Comparison of ENCODE assay signal across 8 cellular contexts in genomic region chr4:88008133-88008621, GRCh38. TPM values are rescaled to one million over a fixed set of nuclear protein-coding genes. Genes with fewer than 3 reads are reported as not detected.
DNase-seq lines count a peak whose midpoint lies in the region; ATAC-seq and TF ChIP-seq lines count a peak whose summit lies in the region.

No MANE protein-coding gene starts in this region.

- peak; percentile 63 for DNase-seq in GM13977 (ENCODE audit: low spot score)
- DNase-seq in NCI-H146 treated with DMSO at 0.1 percent for 48 hours (lab: John Stamatoyannopoulos, UW; ENCODE audit: unreplicated experiment) = peak; percentile 1
- peak; percentile 30 for DNase-seq in activated T-cell treated with anti-CD3 and anti-CD28 coated beads for 48 hours (ENCODE audit: low read depth)
- peak; percentile 49 for DNase-seq in fibroblast of mammary gland (ENCODE audit: low read depth)
- DNase-seq in myocyte (ENCODE audit: low read depth) = peak; percentile 66
- DNase-seq in upper lobe of left lung = peak in 1 of 2 donors; percentile 89

- 0 to 1% methylated on average over 22 to 36 of the region's 49 CpGs for WGBS in upper lobe of left lung, 2 donors

- no peak for TF ChIP-seq EP300 in upper lobe of left lung (IDR thresholded peaks at IDR 0.05)

- H3K36me3 ChIP-seq in ACC112 (ENCODE audit: insufficient read depth, low read length) (no peaks in the 10 kb centered on the region), upper lobe of left lung (no peaks in the 10 kb centered on the region)

- no peaks in the 10 kb centered on the region for H3K27me3 ChIP-seq in ACC112 (ENCODE audit: insufficient read depth, low read length)
- H3K27me3 ChIP-seq in upper lobe of left lung = no peaks in the 10 kb centered on the region

- H3K27ac ChIP-seq in ACC112 (ENCODE audit: low read depth, low read length) (peak overlapping the region; percentile 48; the same call in 1 of the 2 replicates), upper lobe of left lung (peak overlapping the region; percentile 58 to 89 (median 85))

- no peak for TF ChIP-seq CTCF in GM13977 (IDR thresholded peaks at IDR 0.05; ENCODE audit: extremely low read depth, insufficient read depth, missing control alignments)
- TF ChIP-seq CTCF in fibroblast of mammary gland (conservative IDR thresholded peaks at IDR 0.05; ENCODE audit: control insufficient read depth, insufficient read depth, low read depth, low read length) = no peak
- no peak for TF ChIP-seq CTCF in upper lobe of left lung (IDR thresholded peaks at IDR 0.05)

- peak overlapping the region; percentile 97 for H3K4me3 ChIP-seq in ACC112 (ENCODE audit: low read depth, low read length)
- H3K4me3 ChIP-seq in fibroblast of mammary gland (ENCODE audit: control insufficient read depth, low read depth, low read length) = peak overlapping the region; percentile 55
- H3K4me3 ChIP-seq in upper lobe of left lung = peak overlapping the region; percentile 67 to 97 (median 84)

- TF ChIP-seq POLR2A in upper lobe of left lung (IDR thresholded peaks at IDR 0.05) = peak in 1 of 4 donors; percentile 17

- H3K4me1 ChIP-seq in ACC112 (ENCODE audit: control insufficient read depth, insufficient read depth, low read length, unreplicated experiment) = peaks cover 34% of the 10 kb centered on the region
- peaks cover 11 to 55% (median 13%) of the 10 kb centered on the region in 4 donors for H3K4me1 ChIP-seq in upper lobe of left lung

- H3K9me3 ChIP-seq in upper lobe of left lung = no peaks in the 10 kb centered on the region

- ATAC-seq in HG02763 (IDR thresholded peaks at IDR 0.05; ENCODE audit: unreplicated experiment) = peak; percentile 27
- ATAC-seq in upper lobe of left lung (ENCODE audit: low FRiP score in 2 of 2) = peak in 1 of 2 donors; percentile 49

- H2AFZ ChIP-seq in ACC112 (ENCODE audit: low read length, unreplicated experiment) = peak overlapping the region; percentile 84

- H3K79me2 ChIP-seq in ACC112 (ENCODE audit: control insufficient read depth, insufficient read depth, low read length, unreplicated experiment) = peaks cover 53% of the 10 kb centered on the region

- in situ Hi-C loops in GM13977 (cut with MboI; ENCODE audit: low pct_unique_long_range_greater_than_20kb, low sequenced_read_pairs, unreplicated experiment) = no loop called here

RNA-seq across cellular contexts. Expression of gene PKD2, which starts 0.7 kb away (rescaled TPM):
- total RNA-seq in myocyte (38.9 and 41.7 TPM in 2 replicates), upper lobe of left lung (10 to 100 TPM; 19.5 to 76.5 (median 32.5) TPM)
- 49.7 TPM for polyA plus RNA-seq in myocyte (2012)

RNA-seq across cellular contexts. Expression of gene SPP1, which starts 32.7 kb away (rescaled TPM):
- total RNA-seq in myocyte (not detected in 2 replicates), upper lobe of left lung (10 to 100 TPM in 3 of 6 donors, 1 to 10 TPM in 3; 4.6 to 26.8 (median 10.6) TPM)
- 0.49 TPM for polyA plus RNA-seq in myocyte (2012)
